In genomic region chr2:28868611-28869010, GRCh38 we compare ENCODE assay signal across 10 cellular contexts. TPM values are rescaled to one million over a fixed set of nuclear protein-coding genes. Genes with fewer than 3 reads are reported as not detected.
DNase-seq lines count a peak whose midpoint lies in the region; ATAC-seq and TF ChIP-seq lines count a peak whose summit lies in the region.
"Had no signal": no experiment of that assay in that cellular context is flagged by ENCODE, and none has a peak within 500 bp of the region (broad histone marks: within the 10 kb centered on the region; RNA-seq: fewer than 3 reads in every experiment).

No MANE protein-coding gene starts in this region.

- H3K4me1 ChIP-seq in iPS-15b (ENCODE audit: control insufficient read depth, insufficient read depth, low read length) (peaks cover 2% of the 10 kb centered on the region), stomach (peaks cover 25 to 69% (median 56%) of the 10 kb centered on the region in 4 donors)

- H3K36me3 Mint-ChIP-seq in activated T-cell treated with anti-CD3 and anti-CD28 coated beads, Interleukin-2, amount 50 U/mL, for 4 hours (ENCODE audit: insufficient read depth): peaks cover 19% of the 10 kb centered on the region
- H3K36me3 Mint-ChIP-seq in activated CD4-positive, alpha-beta memory T cell treated with anti-CD3 and anti-CD28 coated beads for 36 hours: peaks cover 10% of the 10 kb centered on the region

- H3K27ac ChIP-seq in stomach: no peak overlapping the region

- no peaks in the 10 kb centered on the region for H3K9me3 ChIP-seq in iPS-15b (ENCODE audit: control insufficient read depth, insufficient read depth, low read length)
- H3K9me3 ChIP-seq in stomach: no peaks in the 10 kb centered on the region

- peaks cover 41% of the 10 kb centered on the region for H3K4me1 Mint-ChIP-seq in activated T-cell treated with anti-CD3 and anti-CD28 coated beads, Interleukin-2, amount 50 U/mL, for 4 hours (ENCODE audit: low read depth)
- H3K4me1 Mint-ChIP-seq in activated CD4-positive, alpha-beta memory T cell treated with anti-CD3 and anti-CD28 coated beads for 36 hours (ENCODE audit: low read depth): peaks cover 41% of the 10 kb centered on the region

- TF ChIP-seq EP300 in stomach (IDR thresholded peaks at IDR 0.05): no peak

- ATAC-seq in activated T-cell treated with anti-CD3 and anti-CD28 coated beads, Interleukin-2, amount 50 U/mL, for 4 hours: no peak
- ATAC-seq in GM18861 (IDR thresholded peaks at IDR 0.05; ENCODE audit: unreplicated experiment): no peak

- H3K36me3 ChIP-seq in iPS-15b (ENCODE audit: control insufficient read depth, insufficient read depth, low read length) (peaks cover 3% of the 10 kb centered on the region), stomach (peaks cover 0 to 15% (median 13%) of the 10 kb centered on the region in 4 donors)

- no peak for TF ChIP-seq CTCF in stomach (IDR thresholded peaks at IDR 0.05)

- POLR2A ChIA-PET in activated CD4-positive, alpha-beta memory T cell treated with anti-CD3 and anti-CD28 coated beads for 36 hours (lab: Charles Lee): interaction anchor here (3.1 kb wide), 1 partner anchor 27 kb away, joined by 37 read pairs; the partner anchor contains the start of gene WDR43

- H3K27me3 Mint-ChIP-seq in activated T-cell treated with anti-CD3 and anti-CD28 coated beads, Interleukin-2, amount 50 U/mL, for 4 hours (ENCODE audit: low read depth): no peaks in the 10 kb centered on the region
- no peaks in the 10 kb centered on the region for H3K27me3 Mint-ChIP-seq in activated CD4-positive, alpha-beta memory T cell treated with anti-CD3 and anti-CD28 coated beads for 36 hours

- H3K9me3 Mint-ChIP-seq in activated T-cell treated with anti-CD3 and anti-CD28 coated beads, Interleukin-2, amount 50 U/mL, for 4 hours: no peaks in the 10 kb centered on the region
- no peaks in the 10 kb centered on the region for H3K9me3 Mint-ChIP-seq in activated CD4-positive, alpha-beta memory T cell treated with anti-CD3 and anti-CD28 coated beads for 36 hours
- H3K9me3 Mint-ChIP-seq: CD14-positive monocyte had no signal

- H3K4me3 Mint-ChIP-seq in activated T-cell treated with anti-CD3 and anti-CD28 coated beads, Interleukin-2, amount 50 U/mL, for 4 hours: peak overlapping the region; percentile 99
- H3K4me3 Mint-ChIP-seq in activated CD4-positive, alpha-beta memory T cell treated with anti-CD3 and anti-CD28 coated beads for 36 hours: peak overlapping the region; percentile 54

- CTCF ChIA-PET in activated CD4-positive, alpha-beta memory T cell treated with anti-CD3 and anti-CD28 coated beads for 36 hours (lab: Charles Lee): interaction anchor here (0.9 kb wide), 1 partner anchor 12 kb away, joined by 3 read pairs; no protein-coding TSS in a partner anchor

- no peak for TF ChIP-seq POLR2A in stomach (IDR thresholded peaks at IDR 0.05)

- intact Hi-C loops in activated CD4-positive, alpha-beta memory T cell treated with anti-CD3 and anti-CD28 coated beads for 36 hours (cut with micrococcal nuclease): no loop called here
- intact Hi-C loops in stomach (cut with DNase I; ENCODE audit: low total_unique reads): no loop called here

- 76 to 85% (median 79%) methylated on average over 12 of the region's 12 CpGs for WGBS in stomach, 5 donors

- no peak overlapping the region for H3K9ac ChIP-seq in iPS-15b (ENCODE audit: low read depth, low read length)

- H3K4me3 ChIP-seq in iPS-15b (ENCODE audit: low read depth, low read length): peak overlapping the region; percentile 86
- peak overlapping the region; percentile 62 to 100 (median 96) for H3K4me3 ChIP-seq in stomach

- H3K27me3 ChIP-seq in iPS-15b (ENCODE audit: control insufficient read depth, insufficient read depth, low read length) (no peaks in the 10 kb centered on the region), stomach (no peaks in the 10 kb centered on the region)

- H3K27ac Mint-ChIP-seq in activated CD4-positive, alpha-beta memory T cell treated with anti-CD3 and anti-CD28 coated beads for 36 hours: no peak overlapping the region

- no peak for DNase-seq in activated T-cell treated with anti-CD3 and anti-CD28 coated beads, Interleukin-2, amount 50 U/mL, for 4 hours
- DNase-seq in activated T-cell treated with anti-CD3 and anti-CD28 coated beads, Interleukin-2, amount 50 U/mL, for 48 hours: no peak
- DNase-seq in activated CD4-positive, alpha-beta memory T cell treated with anti-CD3 and anti-CD28 coated beads for 36 hours: no peak
- DNase-seq in stomach (no peak), NCI-H526 treated with DMSO at 0.1 percent for 48 hours (lab: John Stamatoyannopoulos, UW) (no peak), SIG-M5 (lab: John Stamatoyannopoulos, UW) (no peak)
- DNase-seq: NCI-H1048 had no signal

RNA-seq across cellular contexts. Expression of gene TRMT61B, which starts 1.5 kb away (rescaled TPM):
- 10 to 100 TPM; 18.4 to 21.2 (median 21.0) TPM for total RNA-seq in activated T-cell treated with anti-CD3 and anti-CD28 coated beads, Interleukin-2, amount 50 U/mL, for 4 hours
- 10 to 100 TPM; 16.7 to 18.1 TPM for total RNA-seq in activated CD4-positive, alpha-beta memory T cell treated with anti-CD3 and anti-CD28 coated beads for 36 hours
- total RNA-seq in stomach: 10 to 100 TPM in 4 of 5 donors, 1 to 10 TPM in 1; 2.3 to 20.9 (median 18.0) TPM
- 10 to 100 TPM; 14.5 to 24.4 (median 18.3) TPM for polyA plus RNA-seq in stomach

RNA-seq across cellular contexts. Expression of gene WDR43, which starts 25.9 kb away (rescaled TPM):
- 100 to 1,000 TPM; 230 to 254 (median 250) TPM for total RNA-seq in activated T-cell treated with anti-CD3 and anti-CD28 coated beads, Interleukin-2, amount 50 U/mL, for 4 hours
- total RNA-seq in activated CD4-positive, alpha-beta memory T cell treated with anti-CD3 and anti-CD28 coated beads for 36 hours: 10 to 100 TPM; 72.7 to 84.8 TPM
- 10 to 100 TPM; 18.5 to 73.2 (median 59.4) TPM for total RNA-seq in stomach
- 10 to 100 TPM in 2 of 3 donors, 1 to 10 TPM in 1; 9.7 to 13.9 (median 13.7) TPM for polyA plus RNA-seq in stomach

RNA-seq across cellular contexts. Expression of gene SPDYA, which starts 58.0 kb away (rescaled TPM):
- total RNA-seq in activated T-cell treated with anti-CD3 and anti-CD28 coated beads, Interleukin-2, amount 50 U/mL, for 4 hours: under 1 TPM in 2 of 3 donors, not detected in 1; 0.33 to 0.91 TPM
- total RNA-seq in activated CD4-positive, alpha-beta memory T cell treated with anti-CD3 and anti-CD28 coated beads for 36 hours: 1 to 10 TPM in 1 of 2 experiments, under 1 TPM in 1; 0.92 to 1.1 TPM
- total RNA-seq in stomach: 10 to 100 TPM in 1 of 5 donors, 1 to 10 TPM in 1, under 1 TPM in 1, not detected in 2; 0.58 to 11.7 (median 7.1) TPM
- under 1 TPM in 1 of 3 donors, not detected in 2; 0.40 TPM for polyA plus RNA-seq in stomach
- polyA plus RNA-seq: CD14-positive monocyte had no signal
